In genomic region chr1:110860620-110861019, GRCh38 we compare ENCODE assay signal across 1 cellular context. TPM values are rescaled to one million over a fixed set of nuclear protein-coding genes. Genes with fewer than 3 reads are reported as not detected.
"Had no signal": no experiment of that assay in that cellular context is flagged by ENCODE, and none has a peak within 500 bp of the region (broad histone marks: within the 10 kb centered on the region; RNA-seq: fewer than 3 reads in every experiment).

No MANE protein-coding gene starts in this region.

RNA-seq across cellular contexts. Expression of gene CD53, which starts 12.3 kb away (rescaled TPM):
- total RNA-seq: astrocyte had no signal
